ENCODE assay signal across 9 cellular contexts in the genomic region with DNA sequence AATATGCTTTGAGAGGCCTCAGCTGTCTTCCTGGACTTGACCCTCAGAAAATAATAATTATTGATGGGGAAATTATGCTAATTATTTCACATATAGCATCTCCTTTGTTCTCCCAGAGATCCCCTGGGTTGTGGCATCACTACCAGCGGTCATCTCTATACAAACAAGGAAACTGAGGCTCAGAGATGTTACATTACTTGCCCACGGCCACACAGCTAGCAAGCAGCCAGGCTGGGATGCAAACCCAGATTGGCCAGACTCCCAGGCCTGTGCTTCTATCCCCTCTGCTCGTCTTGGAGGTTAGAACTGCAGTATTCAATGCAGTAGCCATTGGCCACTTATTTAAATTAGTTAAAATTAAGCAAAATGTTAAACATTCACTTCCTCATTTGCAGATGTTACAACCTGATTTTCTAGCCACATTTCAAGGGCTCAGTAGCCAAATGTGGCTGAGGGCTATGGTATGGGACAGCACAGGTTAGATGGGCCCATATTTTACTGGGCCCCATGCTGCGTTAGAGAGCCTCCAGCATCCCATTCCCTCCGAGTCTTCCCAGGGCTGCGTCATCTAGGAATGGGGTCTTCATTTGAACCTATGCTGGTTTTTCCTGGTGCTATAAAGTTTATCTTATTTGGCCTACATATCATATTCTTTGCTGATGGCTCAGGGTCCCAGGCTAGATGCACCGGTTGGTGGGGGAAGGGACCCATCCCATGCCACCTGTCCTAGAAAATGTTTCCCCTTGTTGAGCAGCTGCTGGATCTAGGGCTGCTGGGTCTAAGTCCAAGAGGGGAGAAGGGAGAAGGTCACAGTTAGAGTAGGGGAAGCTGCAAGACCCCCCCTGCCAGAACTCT. TPM values are rescaled to one million over a fixed set of nuclear protein-coding genes. Genes with fewer than 3 reads are reported as not detected.
DNase-seq lines count a peak whose midpoint lies in the region; ATAC-seq and TF ChIP-seq lines count a peak whose summit lies in the region.
"Had no signal": no experiment of that assay in that cellular context is flagged by ENCODE, and none has a peak within 500 bp of the region (broad histone marks: within the 10 kb centered on the region; RNA-seq: fewer than 3 reads in every experiment).

No MANE protein-coding gene starts in this region.

- H3K27ac Mint-ChIP-seq in activated naive CD8-positive, alpha-beta T cell: no peak overlapping the region

- H3K4me3 ChIP-seq in AG04449 (ENCODE audit: low read depth, low read length) (peak overlapping the region; percentile 88), HAP-1 (peak overlapping the region; percentile 60), lower lobe of right lung (peak overlapping the region; percentile 90), left lung (peak overlapping the region in 1 of 2 donors; percentile 88)

- DNase-seq in AG04449 (ENCODE audit: low read depth, low spot score): no peak
- DNase-seq in HAP-1 (ENCODE audit: low spot score in 2 of 2): no peak
- DNase-seq in lower lobe of right lung: no peak
- no peak for DNase-seq in HUDEP-2 (lab: John Stamatoyannopoulos, UW; ENCODE audit: unreplicated experiment in 76 of 76)
- DNase-seq in foreskin melanocyte: no peak
- no peak for DNase-seq in left lung
- DNase-seq: GDM1 had no signal

- H3K9me3 ChIP-seq in HAP-1: no peaks in the 10 kb centered on the region
- H3K9me3 ChIP-seq in lower lobe of right lung: no peaks in the 10 kb centered on the region
- H3K9me3 ChIP-seq in left lung: no peaks in the 10 kb centered on the region

- no peaks in the 10 kb centered on the region for H3K9me3 Mint-ChIP-seq in activated naive CD8-positive, alpha-beta T cell (ENCODE audit: low read depth)

- H3K27me3 ChIP-seq in HAP-1 (ENCODE audit: low read depth) (no peaks in the 10 kb centered on the region), lower lobe of right lung (ENCODE audit: low read depth) (no peaks in the 10 kb centered on the region), left lung (peaks cover 0 to 3% of the 10 kb centered on the region in 2 donors)

- POLR2A ChIA-PET in AG04449 (lab: Yijun Ruan, JAX): no interaction called here

- no peak for ATAC-seq in lower lobe of right lung
- no peak for ATAC-seq in left lung
- no peak for ATAC-seq in HG02588 (IDR thresholded peaks at IDR 0.05; ENCODE audit: unreplicated experiment)

- peak overlapping the region; percentile 95 for H3K4me3 Mint-ChIP-seq in activated naive CD8-positive, alpha-beta T cell

- no peaks in the 10 kb centered on the region for H3K27me3 Mint-ChIP-seq in activated naive CD8-positive, alpha-beta T cell

- H3K36me3 ChIP-seq in HAP-1 (replicated peaks) (peaks cover 16% of the 10 kb centered on the region), lower lobe of right lung (peaks cover 43% of the 10 kb centered on the region), left lung (peaks cover 0 to 44% of the 10 kb centered on the region in 2 donors)

- no peak overlapping the region for H3K27ac ChIP-seq in lower lobe of right lung
- no peak overlapping the region for H3K27ac ChIP-seq in left lung

- CTCF ChIA-PET in AG04449 (lab: Yijun Ruan, JAX): interaction anchor here (1.1 to 1.5 kb wide), 2 partner anchors 35 to 36 kb away, joined by 3 to 7 read pairs; no protein-coding TSS in a partner anchor

- intact Hi-C loops in lower lobe of right lung (cut with DNase I) (no loop called here), left lung (cut with DNase I) (no loop called here)

- H3K4me1 ChIP-seq in HAP-1: peaks cover 9% of the 10 kb centered on the region
- H3K4me1 ChIP-seq in lower lobe of right lung: peaks cover 40% of the 10 kb centered on the region
- peaks cover 28 to 55% of the 10 kb centered on the region in 2 donors for H3K4me1 ChIP-seq in left lung

- in situ Hi-C loops in HAP-1 (cut with MboI; ENCODE audit: low sequenced_read_pairs): no loop called here

- TF ChIP-seq CTCF in AG04449 (IDR thresholded peaks at IDR 0.05; ENCODE audit: insufficient read depth, low read length, missing control alignments) (no peak), lower lobe of right lung (IDR thresholded peaks at IDR 0.05) (no peak), left lung (IDR thresholded peaks at IDR 0.05) (no peak)

- no peaks in the 10 kb centered on the region for H3K36me3 Mint-ChIP-seq in activated naive CD8-positive, alpha-beta T cell

- H3K4me1 Mint-ChIP-seq in activated naive CD8-positive, alpha-beta T cell (ENCODE audit: low read depth): peaks cover 44% of the 10 kb centered on the region

RNA-seq across cellular contexts. Expression of a gene that starts 2.2 kb away (rescaled TPM):
- total RNA-seq in lower lobe of right lung (24.7 TPM), left lung (10 to 100 TPM; 25.5 to 30.7 TPM)

RNA-seq across cellular contexts. Expression of a gene that starts 40.1 kb away (rescaled TPM):
- 62.3 TPM for total RNA-seq in lower lobe of right lung
- total RNA-seq in left lung: 10 to 100 TPM; 32.7 to 42.3 TPM
